In the genomic region with DNA sequence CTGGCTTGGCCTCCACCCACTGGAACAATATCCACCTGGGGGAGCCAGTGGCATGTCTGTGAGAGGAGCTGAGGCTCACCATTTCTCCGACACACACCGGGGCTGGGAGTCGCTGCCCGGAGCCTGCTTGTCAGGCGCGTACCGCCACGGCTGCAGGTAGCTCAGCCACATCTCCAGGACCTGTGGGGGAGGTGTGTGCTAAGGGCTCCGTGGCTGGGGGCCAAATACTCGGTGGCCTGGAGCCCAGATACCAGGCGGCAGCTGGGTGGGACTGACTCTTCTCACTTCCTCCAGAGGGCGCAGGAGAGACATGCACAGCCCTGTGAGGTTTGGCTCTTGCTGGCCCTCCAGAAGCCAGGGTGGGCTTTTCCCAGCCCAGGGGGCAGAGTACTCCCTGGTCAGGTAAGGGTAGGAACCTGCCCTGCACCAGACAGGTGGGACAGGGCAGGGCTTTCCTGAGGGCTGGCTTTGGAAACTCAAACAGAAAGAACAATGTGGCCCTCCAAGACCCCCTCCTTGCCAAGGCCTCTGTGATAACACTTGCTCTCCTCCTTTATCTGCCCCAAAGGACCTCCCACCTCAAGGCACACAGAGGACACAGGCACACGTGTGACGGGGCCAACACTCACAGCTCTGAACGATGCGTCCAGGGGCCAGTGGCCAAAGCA, we compare ENCODE assay signal across 8 cellular contexts. TPM values are rescaled to one million over a fixed set of nuclear protein-coding genes. Genes with fewer than 3 reads are reported as not detected.
A peak's percentile ranks its signal among the peaks of the same experiment; 100 is the strongest.
DNase-seq lines count a peak whose midpoint lies in the region; ATAC-seq, FAIRE-seq and TF ChIP-seq lines count a peak whose summit lies in the region.
"Not testable (repeated sequence)": the region's sequence is repeated elsewhere in the genome, so short reads cannot be mapped to it uniquely, and the experiment has no call there.

No MANE protein-coding gene starts in this region.

- H3K9me3 Mint-ChIP-seq in CD14-positive monocyte; GM23338; activated naive CD8-positive, alpha-beta T cell treated with anti-CD3 and anti-CD28 coated beads, Interleukin-2, amount 10 ng/mL, durations not matched to agents 7 days and 5 days: not testable (repeated sequence)

- CTCF ChIA-PET in PC-3 (lab: Charles Lee), result not testable (repeated sequence)
- CTCF ChIA-PET in HepG2 (lab: Yijun Ruan, JAX; ENCODE audit: low intra/inter-chr PET ratio, low total read pairs), result interaction anchor here (2.5 kb wide), 1 partner anchor 176 kb away, joined by 14 read pairs; no protein-coding TSS in a partner anchor

- not testable (repeated sequence) for H3K79me2 ChIP-seq in GM23338 (replicated peaks; ENCODE audit: insufficient read depth); PC-3 (ENCODE audit: low read length); HepG2 (ENCODE audit: insufficient read depth, low read length)

- H3K27me3 Mint-ChIP-seq in CD14-positive monocyte (ENCODE audit: low read depth in 3 of 3); activated naive CD8-positive, alpha-beta T cell treated with anti-CD3 and anti-CD28 coated beads, Interleukin-2, amount 10 ng/mL, durations not matched to agents 7 days and 5 days: not testable (repeated sequence)
- peaks cover 10% of the 10 kb centered on the region for H3K27me3 Mint-ChIP-seq in GM23338 (ENCODE audit: insufficient read depth, low read depth, poor library complexity)

- TF ChIP-seq RAD21 in HepG2 (CRISPR knock-in tag; IDR thresholded peaks at IDR 0.05), result peak; percentile 53

- DNase-seq in CD14-positive monocyte (ENCODE audit: low spot score), result peak; percentile 35
- peak; percentile 82 for DNase-seq in GM23338 (ENCODE audit: low spot score)
- DNase-seq in NCI-H1105 treated with DMSO at 0.1 percent for 48 hours (lab: John Stamatoyannopoulos, UW), result peak; percentile 81
- peak; percentile 59 for DNase-seq in PC-3
- DNase-seq in activated naive CD8-positive, alpha-beta T cell treated with anti-CD3 and anti-CD28 coated beads, Interleukin-2, amount 10 ng/mL, durations not matched to agents 7 days and 5 days, result peak; percentile 46
- peak; percentile 17 for DNase-seq in fibroblast of peridontal ligament (ENCODE audit: extremely low read depth)
- DNase-seq in HepG2 (ENCODE audit: low spot score), result peak; percentile 69
- DNase-seq in small intestine, result peak; percentile 63

- H3K4me2 ChIP-seq in GM23338; PC-3 (ENCODE audit: low read length); HepG2 (ENCODE audit: low read depth, low read length): not testable (repeated sequence)

- H4K20me1 ChIP-seq in GM23338 (replicated peaks; ENCODE audit: insufficient read depth); PC-3 (ENCODE audit: low read length); HepG2 (ENCODE audit: insufficient read depth, low read length): not testable (repeated sequence)

- not testable (repeated sequence) for BruUV-seq in PC-3 (replicated peaks; lab: Mats Ljungman, UMichigan); HepG2 (replicated peaks; lab: Mats Ljungman, UMichigan)

- H3K4me3 ChIP-seq in GM23338; PC-3 (ENCODE audit: low read length); HepG2 (replicated peaks in 1 of 3; ENCODE audit: insufficient read depth in 1 of 3, low read depth in 2 of 3, low read length in 3 of 3); small intestine (ENCODE audit: low read depth in 1 of 2, low read length in 2 of 2): not testable (repeated sequence)

- in situ Hi-C loops in HepG2 (cut with HindIII; ENCODE audit: extremely low pct_ligation_motif_present, low pct_unique_long_range_greater_than_20kb), result loop anchor here (10.0 kb wide), 1 partner anchor 179 kb away; no protein-coding TSS in a partner anchor

- not testable (repeated sequence) for H3K4me1 ChIP-seq in GM23338 (ENCODE audit: insufficient read depth); PC-3 (ENCODE audit: insufficient read depth, low read length); HepG2 (ENCODE audit: insufficient read depth, low read length); small intestine (ENCODE audit: control insufficient read depth in 2 of 2, insufficient read depth in 1 of 2, low read depth in 1 of 2, low read length in 1 of 2)

- H3K4me1 Mint-ChIP-seq in CD14-positive monocyte; GM23338; activated naive CD8-positive, alpha-beta T cell treated with anti-CD3 and anti-CD28 coated beads, Interleukin-2, amount 10 ng/mL, durations not matched to agents 7 days and 5 days: not testable (repeated sequence)

- FAIRE-seq in HepG2 (lab: Jason Lieb, UNC), result peak; percentile 84
- not testable (repeated sequence) for FAIRE-seq in small intestine (lab: Jason Lieb, UNC)

- H3K27me3 ChIP-seq in GM23338 (ENCODE audit: insufficient read depth); PC-3 (ENCODE audit: low read length); HepG2 (ENCODE audit: control insufficient read depth in 1 of 2, insufficient read depth in 2 of 2, low read length in 2 of 2); small intestine (ENCODE audit: control insufficient read depth in 2 of 2, insufficient read depth in 2 of 2, low read length in 2 of 2): not testable (repeated sequence)

- H3K9me3 ChIP-seq in PC-3 (ENCODE audit: low read length); HepG2 (ENCODE audit: low read length); small intestine (ENCODE audit: control insufficient read depth, low read depth): not testable (repeated sequence)

- not testable (repeated sequence) for TF ChIP-seq POLR2A in HepG2 (IDR thresholded peaks at IDR 0.05; ENCODE audit: insufficient read depth in 1 of 2, low read depth in 2 of 2, low read length in 2 of 2)

- not testable (repeated sequence) for H3K27ac ChIP-seq in GM23338 (ENCODE audit: low read depth); PC-3 (ENCODE audit: low read length); HepG2 (ENCODE audit: extremely low read length, insufficient read depth, low read length); small intestine (ENCODE audit: low read depth in 1 of 2, low read length in 1 of 2)

- not testable (repeated sequence) for TF ChIP-seq EP300 in HepG2 (IDR thresholded peaks at IDR 0.05; ENCODE audit: low read depth in 2 of 2, low read length in 2 of 2); HepG2 (CRISPR knock-in tag; IDR thresholded peaks at IDR 0.05; ENCODE audit: borderline replicate concordance)

- 83% methylated on average over 14 of the region's 16 CpGs for WGBS in HepG2 (ENCODE audit: low lambda C conversion rate)
- 22 to 63% (median 34%) methylated on average over 16 of the region's 16 CpGs for WGBS in small intestine, 3 donors

- H3K9me2 ChIP-seq in GM23338 (ENCODE audit: insufficient read depth); PC-3 (replicated peaks; ENCODE audit: low read length): not testable (repeated sequence)

- H3F3A ChIP-seq in GM23338 (replicated peaks; ENCODE audit: low read depth); PC-3 (ENCODE audit: low read length, unreplicated experiment): not testable (repeated sequence)

- H2AFZ ChIP-seq in GM23338; PC-3 (ENCODE audit: low read length); HepG2 (ENCODE audit: low read length): not testable (repeated sequence)

- ATAC-seq in GM23338 (peak; percentile 85), PC-3 (peak; percentile 66), HepG2 (peak; percentile 71)
- ATAC-seq in activated naive CD8-positive, alpha-beta T cell treated with anti-CD3 and anti-CD28 coated beads, Interleukin-2, amount 10 ng/mL, durations not matched to agents 7 days and 5 days (ENCODE audit: low read depth), result peak; percentile 45

- not testable (repeated sequence) for H3K36me3 ChIP-seq in GM23338 (ENCODE audit: insufficient read depth); PC-3 (ENCODE audit: low read depth, low read length)
- H3K36me3 ChIP-seq in HepG2 (replicated peaks in 1 of 2; ENCODE audit: control insufficient read depth in 1 of 2, insufficient read depth in 2 of 2, low read length in 2 of 2) (peaks cover 16 to 49% of the 10 kb centered on the region in 2 experiments; a peak in 4 of 5 replicates), small intestine (ENCODE audit: control insufficient read depth in 2 of 2, insufficient read depth in 2 of 2, low read length in 2 of 2) (peaks cover 2 to 13% of the 10 kb centered on the region in 2 donors)

- H3K36me3 Mint-ChIP-seq in CD14-positive monocyte (peaks cover 38 to 87% of the 10 kb centered on the region in 2 donors), GM23338 (ENCODE audit: low read depth) (peaks cover 35% of the 10 kb centered on the region)
- H3K36me3 Mint-ChIP-seq in activated naive CD8-positive, alpha-beta T cell treated with anti-CD3 and anti-CD28 coated beads, Interleukin-2, amount 10 ng/mL, durations not matched to agents 7 days and 5 days, result not testable (repeated sequence)

- TF ChIP-seq CTCF in CD14-positive monocyte (IDR thresholded peaks at IDR 0.05), result not testable (repeated sequence)
- TF ChIP-seq CTCF in GM23338 (conservative IDR thresholded peaks at IDR 0.05; ENCODE audit: low read depth in 2 of 2), result peak; percentile 57 to 81
- peak; percentile 62 for TF ChIP-seq CTCF in PC-3 (conservative IDR thresholded peaks at IDR 0.05; ENCODE audit: low read depth, low read length)
- TF ChIP-seq CTCF in HepG2 (CRISPR knock-in tag; IDR thresholded peaks at IDR 0.05), result peak; percentile 70

- H3K27ac Mint-ChIP-seq in CD14-positive monocyte (peak overlapping the region in 2 of 7 donors; percentile 66 to 77), GM23338 (peak overlapping the region; percentile 31; the same call in 1 of the 2 replicates)
- peak overlapping the region; percentile 64 for H3K27ac Mint-ChIP-seq in activated naive CD8-positive, alpha-beta T cell treated with anti-CD3 and anti-CD28 coated beads, Interleukin-2, amount 10 ng/mL, durations not matched to agents 7 days and 5 days

- not testable (repeated sequence) for H3K9ac ChIP-seq in PC-3 (ENCODE audit: low read length); HepG2 (ENCODE audit: insufficient read depth, low read depth, low read length)

- H3K4me3 Mint-ChIP-seq in CD14-positive monocyte; GM23338; activated naive CD8-positive, alpha-beta T cell treated with anti-CD3 and anti-CD28 coated beads, Interleukin-2, amount 10 ng/mL, durations not matched to agents 7 days and 5 days: not testable (repeated sequence)

- intact Hi-C loops in CD14-positive monocyte (cut with micrococcal nuclease); PC-3 (cut with micrococcal nuclease): not testable (repeated sequence)
- intact Hi-C loops in HepG2 (cut with micrococcal nuclease; ENCODE audit: unreplicated experiment), result loop anchor here (1.0 to 5.0 kb wide), 2 partner anchors 176 to 219 kb away; no protein-coding TSS in a partner anchor

- POLR2A ChIA-PET in PC-3 (lab: Charles Lee; ENCODE audit: unreplicated experiment), result not testable (repeated sequence)
- POLR2A ChIA-PET in activated naive CD8-positive, alpha-beta T cell treated with anti-CD3 and anti-CD28 coated beads, Interleukin-2, amount 10 ng/mL, durations not matched to agents 7 days and 5 days (lab: Charles Lee), result interaction anchor here (0.6 kb wide), 1 partner anchor 211 kb away, joined by 3 read pairs; no protein-coding TSS in a partner anchor
- POLR2A ChIA-PET in HepG2 (lab: Yijun Ruan, JAX), result interaction anchor here (1.1 kb wide), 2 partner anchors 25 to 186 kb away, joined by 3 to 5 read pairs; partner anchors contain the start of genes IMP4 and SMPD4

RNA-seq across cellular contexts. Expression of gene CCDC74B, which starts 11.2 kb away (rescaled TPM):
- polyA plus RNA-seq in CD14-positive monocyte, result not detected
- 22.1 and 34.5 TPM in 2 replicates for total RNA-seq in GM23338 (2014; rRNA removed; shearing (Covaris generic))
- 15.1 and 16.4 TPM in 2 replicates for polyA plus RNA-seq in GM23338 (2016; fragmentation: Nextera tagmentation; extraction: Ambion mirVana)
- total RNA-seq in PC-3 (2014; rRNA removed), result 8.6 and 9.8 TPM in 2 replicates
- 1 to 10 TPM; 1.2 to 1.5 TPM for total RNA-seq in activated naive CD8-positive, alpha-beta T cell treated with anti-CD3 and anti-CD28 coated beads, Interleukin-2, amount 10 ng/mL, durations not matched to agents 7 days and 5 days
- 0.11 TPM in 1 of 2 replicates, not detected in the other for total RNA-seq in HepG2 (2016; rRNA removed; fragmentation: Illumina TruSeq; extraction: Trizol)
- 0.26 TPM in 1 of 2 replicates, not detected in the other for total RNA-seq in HepG2 (2016; cell fraction: cytosol; rRNA removed; fragmentation: Illumina TruSeq; extraction: Trizol; ENCODE audit: low read depth)
- total RNA-seq in HepG2 (2016; cell fraction: insoluble cytoplasmic fraction; rRNA removed; fragmentation: Illumina TruSeq; extraction: Trizol), result 0.15 and 0.24 TPM in 2 replicates
- 0.55 TPM in 1 of 2 replicates, not detected in the other for total RNA-seq in HepG2 (2016; cell fraction: membrane; rRNA removed; fragmentation: Illumina TruSeq; extraction: Trizol)
- 0.28 and 0.37 TPM in 2 replicates for total RNA-seq in HepG2 (2016; cell fraction: nucleus; rRNA removed; fragmentation: Illumina TruSeq; extraction: Trizol)
- 0.07 and 0.12 TPM in 2 replicates for polyA plus RNA-seq in HepG2 (2011; rRNA removed)
- polyA plus RNA-seq in HepG2 (2011; cell fraction: cytosol; rRNA removed), result 0.04 and 0.21 TPM in 2 replicates
- polyA plus RNA-seq in HepG2 (2011; cell fraction: nucleus; rRNA removed), result 1.0 and 1.3 TPM in 2 replicates
- polyA plus RNA-seq in HepG2 (2012), result 0.04 and 0.16 TPM in 2 replicates
- 0.26 and 0.28 TPM in 2 replicates for polyA plus RNA-seq in HepG2 (2016; cell fraction: cytosol; fragmentation: Illumina TruSeq; extraction: Trizol; ENCODE audit: low read depth)
- polyA plus RNA-seq in HepG2 (2016; cell fraction: insoluble cytoplasmic fraction; fragmentation: Illumina TruSeq; extraction: Trizol; ENCODE audit: low read depth), result 0.35 TPM in 1 of 2 replicates, not detected in the other
- polyA plus RNA-seq in HepG2 (2016; cell fraction: membrane; fragmentation: Illumina TruSeq; extraction: Trizol; ENCODE audit: low read depth), result 0.21 and 0.37 TPM in 2 replicates
- 0.75 and 0.81 TPM in 2 replicates for polyA plus RNA-seq in HepG2 (2016; cell fraction: nucleus; fragmentation: Illumina TruSeq; extraction: Trizol; ENCODE audit: insufficient read depth, low read depth)
- 0.47 TPM in 1 of 2 replicates, not detected in the other for polyA minus RNA-seq in HepG2 (2011; rRNA and poly(A)+ RNA removed; ENCODE audit: low replicate concordance)
- polyA minus RNA-seq in HepG2 (2011; cell fraction: cytosol; rRNA and poly(A)+ RNA removed), result not detected in 2 replicates
- 0.50 and 0.90 TPM in 2 replicates for polyA minus RNA-seq in HepG2 (2011; cell fraction: nucleus; rRNA and poly(A)+ RNA removed)
- polyA plus RNA-seq in small intestine, result under 1 TPM in 1 of 3 donors, not detected in 2; 0.81 TPM

RNA-seq across cellular contexts. Expression of gene SMPD4, which starts 25.3 kb away (rescaled TPM):
- polyA plus RNA-seq in CD14-positive monocyte, result 10 to 100 TPM; 10.5 to 14.2 TPM
- 87.5 and 98.6 TPM in 2 replicates for total RNA-seq in GM23338 (2014; rRNA removed; shearing (Covaris generic))
- 43.5 and 44.2 TPM in 2 replicates for polyA plus RNA-seq in GM23338 (2016; fragmentation: Nextera tagmentation; extraction: Ambion mirVana)
- total RNA-seq in PC-3 (2014; rRNA removed), result 64.4 and 82.2 TPM in 2 replicates
- 10 to 100 TPM; 67.3 to 74.2 TPM for total RNA-seq in activated naive CD8-positive, alpha-beta T cell treated with anti-CD3 and anti-CD28 coated beads, Interleukin-2, amount 10 ng/mL, durations not matched to agents 7 days and 5 days
- total RNA-seq in HepG2 (2016; rRNA removed; fragmentation: Illumina TruSeq; extraction: Trizol), result 70.5 and 72.5 TPM in 2 replicates
- total RNA-seq in HepG2 (2016; cell fraction: cytosol; rRNA removed; fragmentation: Illumina TruSeq; extraction: Trizol; ENCODE audit: low read depth), result 16.2 and 16.4 TPM in 2 replicates
- 63.3 and 71.6 TPM in 2 replicates for total RNA-seq in HepG2 (2016; cell fraction: insoluble cytoplasmic fraction; rRNA removed; fragmentation: Illumina TruSeq; extraction: Trizol)
- total RNA-seq in HepG2 (2016; cell fraction: membrane; rRNA removed; fragmentation: Illumina TruSeq; extraction: Trizol), result 45.6 and 46.9 TPM in 2 replicates
- 70.7 and 77.5 TPM in 2 replicates for total RNA-seq in HepG2 (2016; cell fraction: nucleus; rRNA removed; fragmentation: Illumina TruSeq; extraction: Trizol)
- polyA plus RNA-seq in HepG2 (2011; rRNA removed), result 63.2 and 69.0 TPM in 2 replicates
- 27.2 and 39.1 TPM in 2 replicates for polyA plus RNA-seq in HepG2 (2011; cell fraction: cytosol; rRNA removed)
- 483 and 680 TPM in 2 replicates for polyA plus RNA-seq in HepG2 (2011; cell fraction: nucleus; rRNA removed)
- polyA plus RNA-seq in HepG2 (2012), result 53.0 and 69.5 TPM in 2 replicates
- polyA plus RNA-seq in HepG2 (2016; cell fraction: cytosol; fragmentation: Illumina TruSeq; extraction: Trizol; ENCODE audit: low read depth), result 12.9 and 14.8 TPM in 2 replicates
- 81.9 and 105 TPM in 2 replicates for polyA plus RNA-seq in HepG2 (2016; cell fraction: insoluble cytoplasmic fraction; fragmentation: Illumina TruSeq; extraction: Trizol; ENCODE audit: low read depth)
- polyA plus RNA-seq in HepG2 (2016; cell fraction: membrane; fragmentation: Illumina TruSeq; extraction: Trizol; ENCODE audit: low read depth), result 36.8 and 38.6 TPM in 2 replicates
- 229 and 236 TPM in 2 replicates for polyA plus RNA-seq in HepG2 (2016; cell fraction: nucleus; fragmentation: Illumina TruSeq; extraction: Trizol; ENCODE audit: insufficient read depth, low read depth)
- polyA minus RNA-seq in HepG2 (2011; rRNA and poly(A)+ RNA removed; ENCODE audit: low replicate concordance), result 39.1 and 125 TPM in 2 replicates
- polyA minus RNA-seq in HepG2 (2011; cell fraction: cytosol; rRNA and poly(A)+ RNA removed), result 39.4 and 44.1 TPM in 2 replicates
- polyA minus RNA-seq in HepG2 (2011; cell fraction: nucleus; rRNA and poly(A)+ RNA removed), result 82.9 and 90.9 TPM in 2 replicates
- polyA plus RNA-seq in small intestine, result 10 to 100 TPM; 23.8 to 37.5 (median 27.7) TPM

RNA-seq across cellular contexts. Expression of gene MZT2B, which starts 26.0 kb away (rescaled TPM):
- polyA plus RNA-seq in CD14-positive monocyte (10 to 100 TPM; 64.9 to 66.8 TPM), GM23338 (2016; fragmentation: Nextera tagmentation; extraction: Ambion mirVana) (233 and 263 TPM in 2 replicates), HepG2 (2011; rRNA removed) (244 and 253 TPM in 2 replicates), small intestine (100 to 1,000 TPM; 211 to 317 (median 280) TPM)
- 60.0 and 70.9 TPM in 2 replicates for total RNA-seq in GM23338 (2014; rRNA removed; shearing (Covaris generic))
- total RNA-seq in PC-3 (2014; rRNA removed) (502 and 600 TPM in 2 replicates), HepG2 (2016; rRNA removed; fragmentation: Illumina TruSeq; extraction: Trizol) (308 and 410 TPM in 2 replicates)
- 100 to 1,000 TPM; 400 to 434 TPM for total RNA-seq in activated naive CD8-positive, alpha-beta T cell treated with anti-CD3 and anti-CD28 coated beads, Interleukin-2, amount 10 ng/mL, durations not matched to agents 7 days and 5 days
- total RNA-seq in HepG2 (2016; cell fraction: cytosol; rRNA removed; fragmentation: Illumina TruSeq; extraction: Trizol; ENCODE audit: low read depth), result 664 and 798 TPM in 2 replicates
- 352 and 417 TPM in 2 replicates for total RNA-seq in HepG2 (2016; cell fraction: insoluble cytoplasmic fraction; rRNA removed; fragmentation: Illumina TruSeq; extraction: Trizol)
- total RNA-seq in HepG2 (2016; cell fraction: membrane; rRNA removed; fragmentation: Illumina TruSeq; extraction: Trizol), result 641 and 838 TPM in 2 replicates
- 142 and 179 TPM in 2 replicates for total RNA-seq in HepG2 (2016; cell fraction: nucleus; rRNA removed; fragmentation: Illumina TruSeq; extraction: Trizol)
- 121 and 325 TPM in 2 replicates for polyA plus RNA-seq in HepG2 (2011; cell fraction: cytosol; rRNA removed)
- 97.5 and 107 TPM in 2 replicates for polyA plus RNA-seq in HepG2 (2011; cell fraction: nucleus; rRNA removed)
- 208 and 248 TPM in 2 replicates for polyA plus RNA-seq in HepG2 (2012)
- polyA plus RNA-seq in HepG2 (2016; cell fraction: cytosol; fragmentation: Illumina TruSeq; extraction: Trizol; ENCODE audit: low read depth), result 676 and 762 TPM in 2 replicates
- polyA plus RNA-seq in HepG2 (2016; cell fraction: insoluble cytoplasmic fraction; fragmentation: Illumina TruSeq; extraction: Trizol; ENCODE audit: low read depth), result 300 and 324 TPM in 2 replicates
- 541 and 609 TPM in 2 replicates for polyA plus RNA-seq in HepG2 (2016; cell fraction: membrane; fragmentation: Illumina TruSeq; extraction: Trizol; ENCODE audit: low read depth)
- 261 and 270 TPM in 2 replicates for polyA plus RNA-seq in HepG2 (2016; cell fraction: nucleus; fragmentation: Illumina TruSeq; extraction: Trizol; ENCODE audit: insufficient read depth, low read depth)
- 12.3 and 45.2 TPM in 2 replicates for polyA minus RNA-seq in HepG2 (2011; rRNA and poly(A)+ RNA removed; ENCODE audit: low replicate concordance)
- polyA minus RNA-seq in HepG2 (2011; cell fraction: cytosol; rRNA and poly(A)+ RNA removed), result 53.2 and 58.8 TPM in 2 replicates
- polyA minus RNA-seq in HepG2 (2011; cell fraction: nucleus; rRNA and poly(A)+ RNA removed), result 20.9 and 25.2 TPM in 2 replicates

RNA-seq across cellular contexts. Expression of gene POTEF, which starts 27.1 kb away (rescaled TPM):
- polyA plus RNA-seq in CD14-positive monocyte (not detected), GM23338 (2016; fragmentation: Nextera tagmentation; extraction: Ambion mirVana) (1.0 and 1.1 TPM in 2 replicates), HepG2 (2011; rRNA removed) (1.2 and 1.7 TPM in 2 replicates), small intestine (not detected)
- 1.8 and 3.0 TPM in 2 replicates for total RNA-seq in GM23338 (2014; rRNA removed; shearing (Covaris generic))
- total RNA-seq in PC-3 (2014; rRNA removed) (not detected in 2 replicates), HepG2 (2016; rRNA removed; fragmentation: Illumina TruSeq; extraction: Trizol) (1.9 and 6.0 TPM in 2 replicates)
- total RNA-seq in activated naive CD8-positive, alpha-beta T cell treated with anti-CD3 and anti-CD28 coated beads, Interleukin-2, amount 10 ng/mL, durations not matched to agents 7 days and 5 days, result not detected
- 1.6 and 1.7 TPM in 2 replicates for total RNA-seq in HepG2 (2016; cell fraction: cytosol; rRNA removed; fragmentation: Illumina TruSeq; extraction: Trizol; ENCODE audit: low read depth)
- total RNA-seq in HepG2 (2016; cell fraction: insoluble cytoplasmic fraction; rRNA removed; fragmentation: Illumina TruSeq; extraction: Trizol), result 2.0 and 5.7 TPM in 2 replicates
- 2.2 and 2.6 TPM in 2 replicates for total RNA-seq in HepG2 (2016; cell fraction: membrane; rRNA removed; fragmentation: Illumina TruSeq; extraction: Trizol)
- total RNA-seq in HepG2 (2016; cell fraction: nucleus; rRNA removed; fragmentation: Illumina TruSeq; extraction: Trizol), result 18.5 and 22.6 TPM in 2 replicates
- 0.26 and 0.34 TPM in 2 replicates for polyA plus RNA-seq in HepG2 (2011; cell fraction: cytosol; rRNA removed)
- polyA plus RNA-seq in HepG2 (2011; cell fraction: nucleus; rRNA removed), result 16.9 and 20.4 TPM in 2 replicates
- polyA plus RNA-seq in HepG2 (2012), result 2.0 and 2.3 TPM in 2 replicates
- not detected in 2 replicates for polyA plus RNA-seq in HepG2 (2016; cell fraction: cytosol; fragmentation: Illumina TruSeq; extraction: Trizol; ENCODE audit: low read depth)
- polyA plus RNA-seq in HepG2 (2016; cell fraction: insoluble cytoplasmic fraction; fragmentation: Illumina TruSeq; extraction: Trizol; ENCODE audit: low read depth), result 0.19 and 0.31 TPM in 2 replicates
- polyA plus RNA-seq in HepG2 (2016; cell fraction: membrane; fragmentation: Illumina TruSeq; extraction: Trizol; ENCODE audit: low read depth), result not detected in 2 replicates
- polyA plus RNA-seq in HepG2 (2016; cell fraction: nucleus; fragmentation: Illumina TruSeq; extraction: Trizol; ENCODE audit: insufficient read depth, low read depth), result 6.1 and 6.5 TPM in 2 replicates
- polyA minus RNA-seq in HepG2 (2011; rRNA and poly(A)+ RNA removed; ENCODE audit: low replicate concordance), result 25.5 TPM in 1 of 2 replicates, not detected in the other
- 1.6 and 2.9 TPM in 2 replicates for polyA minus RNA-seq in HepG2 (2011; cell fraction: cytosol; rRNA and poly(A)+ RNA removed)
- polyA minus RNA-seq in HepG2 (2011; cell fraction: nucleus; rRNA and poly(A)+ RNA removed), result 57.8 and 73.4 TPM in 2 replicates

RNA-seq across cellular contexts. Expression of gene TUBA3E, which starts 42.1 kb away (rescaled TPM):
- polyA plus RNA-seq in CD14-positive monocyte, result not detected
- total RNA-seq in GM23338 (2014; rRNA removed; shearing (Covaris generic)), result 0.21 and 0.66 TPM in 2 replicates
- 0.31 TPM in 1 of 2 replicates, not detected in the other for polyA plus RNA-seq in GM23338 (2016; fragmentation: Nextera tagmentation; extraction: Ambion mirVana)
- not detected in 2 replicates for total RNA-seq in PC-3 (2014; rRNA removed)
- total RNA-seq in activated naive CD8-positive, alpha-beta T cell treated with anti-CD3 and anti-CD28 coated beads, Interleukin-2, amount 10 ng/mL, durations not matched to agents 7 days and 5 days, result not detected
- not detected in 2 replicates for total RNA-seq in HepG2 (2016; rRNA removed; fragmentation: Illumina TruSeq; extraction: Trizol)
- total RNA-seq in HepG2 (2016; cell fraction: cytosol; rRNA removed; fragmentation: Illumina TruSeq; extraction: Trizol; ENCODE audit: low read depth), result not detected in 2 replicates
- not detected in 2 replicates for total RNA-seq in HepG2 (2016; cell fraction: insoluble cytoplasmic fraction; rRNA removed; fragmentation: Illumina TruSeq; extraction: Trizol)
- not detected in 2 replicates for total RNA-seq in HepG2 (2016; cell fraction: membrane; rRNA removed; fragmentation: Illumina TruSeq; extraction: Trizol)
- total RNA-seq in HepG2 (2016; cell fraction: nucleus; rRNA removed; fragmentation: Illumina TruSeq; extraction: Trizol), result not detected in 2 replicates
- not detected in 2 replicates for polyA plus RNA-seq in HepG2 (2011; rRNA removed)
- not detected in 2 replicates for polyA plus RNA-seq in HepG2 (2011; cell fraction: cytosol; rRNA removed)
- not detected in 2 replicates for polyA plus RNA-seq in HepG2 (2011; cell fraction: nucleus; rRNA removed)
- polyA plus RNA-seq in HepG2 (2012), result not detected in 2 replicates
- polyA plus RNA-seq in HepG2 (2016; cell fraction: cytosol; fragmentation: Illumina TruSeq; extraction: Trizol; ENCODE audit: low read depth), result not detected in 2 replicates
- not detected in 2 replicates for polyA plus RNA-seq in HepG2 (2016; cell fraction: insoluble cytoplasmic fraction; fragmentation: Illumina TruSeq; extraction: Trizol; ENCODE audit: low read depth)
- not detected in 2 replicates for polyA plus RNA-seq in HepG2 (2016; cell fraction: membrane; fragmentation: Illumina TruSeq; extraction: Trizol; ENCODE audit: low read depth)
- polyA plus RNA-seq in HepG2 (2016; cell fraction: nucleus; fragmentation: Illumina TruSeq; extraction: Trizol; ENCODE audit: insufficient read depth, low read depth), result not detected in 2 replicates
- polyA minus RNA-seq in HepG2 (2011; rRNA and poly(A)+ RNA removed; ENCODE audit: low replicate concordance), result not detected in 2 replicates
- polyA minus RNA-seq in HepG2 (2011; cell fraction: cytosol; rRNA and poly(A)+ RNA removed), result not detected in 2 replicates
- not detected in 2 replicates for polyA minus RNA-seq in HepG2 (2011; cell fraction: nucleus; rRNA and poly(A)+ RNA removed)
- polyA plus RNA-seq in small intestine, result 1 to 10 TPM in 1 of 3 donors, not detected in 2; 2.4 TPM

Comparison
In these comparisons a context has a peak if more than half of its experiments do, and no peak if none do; other contexts are left out.
1. DNase-seq: peak in every context shown above with its lines; median percentile 82 in GM23338; 81 in NCI-H1105 treated with DMSO at 0.1 percent for 48 hours; 69 in HepG2; 63 in small intestine; 59 in PC-3; 46 in activated naive CD8-positive, alpha-beta T cell treated with anti-CD3 and anti-CD28 coated beads, Interleukin-2, amount 10 ng/mL, durations not matched to agents 7 days and 5 days; 35 in CD14-positive monocyte; 17 in fibroblast of peridontal ligament.